ENCODE assay signal across 15 cellular contexts in the genomic region with DNA sequence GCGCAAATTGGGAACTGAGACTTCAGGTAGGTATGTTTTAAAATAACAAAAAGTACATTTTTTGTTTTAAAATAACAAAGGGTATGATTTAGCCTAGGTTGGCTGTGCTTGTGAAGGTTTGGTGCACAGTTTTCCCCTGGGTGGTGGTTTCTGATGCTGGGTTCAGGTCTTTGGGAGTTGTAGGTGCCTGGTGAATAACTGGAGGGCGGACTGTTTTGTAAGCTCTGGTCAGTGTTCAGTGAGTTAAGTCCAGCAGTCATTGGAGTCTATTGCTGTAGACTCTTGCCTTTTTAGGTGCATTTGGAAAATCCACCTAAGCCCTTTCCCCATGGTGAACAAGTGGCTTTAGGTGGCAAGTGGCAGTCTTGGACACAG. TPM values are rescaled to one million over a fixed set of nuclear protein-coding genes. Genes with fewer than 3 reads are reported as not detected.
A peak's percentile ranks its signal among the peaks of the same experiment; 100 is the strongest.
DNase-seq lines count a peak whose midpoint lies in the region; ATAC-seq, FAIRE-seq and TF ChIP-seq lines count a peak whose summit lies in the region.
"Had no signal": no experiment of that assay in that cellular context is flagged by ENCODE, and none has a peak within 500 bp of the region (broad histone marks: within the 10 kb centered on the region; RNA-seq: fewer than 3 reads in every experiment).

No MANE protein-coding gene starts in this region.

- no peak overlapping the region for H3K14ac ChIP-seq in H1 (ENCODE audit: insufficient read length)

- H2BK15ac ChIP-seq in H1 (ENCODE audit: low read length) = 0 out of 2 replicates have a peak overlapping the region, but pooled peaks have one; percentile 66
- H2BK15ac ChIP-seq in mesendoderm (replicated peaks; ENCODE audit: low read depth) = no peak overlapping the region

- no peak for TF ChIP-seq POLR2A in H1 (IDR thresholded peaks at IDR 0.05; ENCODE audit: control extremely low read depth in 1 of 2, low read depth in 2 of 2, low read length in 2 of 2)

- H3K56ac ChIP-seq in H1 (replicated peaks; ENCODE audit: insufficient read length, low read depth, low read length) (no peak overlapping the region), mesendoderm (ENCODE audit: low read length) (peak overlapping the region; percentile 22)

- H3K79me1 ChIP-seq in H1 (ENCODE audit: low read depth, low read length) (no peaks in the 10 kb centered on the region; the same call in 1 of the 2 replicates), mesendoderm (ENCODE audit: low read length) (peaks cover 19% of the 10 kb centered on the region)

- 0 out of 2 replicates have a peak overlapping the region, but pooled peaks have one; percentile 14 for H3K4me3 ChIP-seq in HUES64 (ENCODE audit: low read length)
- no peak overlapping the region for H3K4me3 ChIP-seq in H1 (ENCODE audit: extremely low read depth in 1 of 4, insufficient read depth in 2 of 4, low read depth in 3 of 4, low read length in 4 of 4)
- H3K4me3 ChIP-seq in mesendoderm (ENCODE audit: low read length) = no peak overlapping the region
- H3K4me3 ChIP-seq: BLaER1 treated with 17β-estradiol and CSF1 and Interleukin-3, amounts not matched to agents 10 nM and 100 nM had no signal

- peak overlapping the region; percentile 10 to 42; a peak in 3 of 4 replicates for H3K4me2 ChIP-seq in H1 (ENCODE audit: insufficient read depth in 1 of 2, low read depth in 2 of 2, low read length in 2 of 2)
- no peak overlapping the region for H3K4me2 ChIP-seq in mesendoderm (ENCODE audit: low read length)
- H3K4me2 ChIP-seq: BLaER1 treated with 17β-estradiol and CSF1 and Interleukin-3, amounts not matched to agents 10 nM and 100 nM had no signal

- CTCF ChIA-PET in H1 (lab: Charles Lee; ENCODE audit: partially characterized antibody) = interaction anchor here (0.7 to 2.6 kb wide), 5 partner anchors 10 to 214 kb away, joined by 3 to 8 read pairs (median 3); no protein-coding TSS in a partner anchor

- no peaks in the 10 kb centered on the region for H3K23me2 ChIP-seq in H1 (ENCODE audit: low read depth, low read length)

- H4K8ac ChIP-seq in H1 (ENCODE audit: extremely low read depth, insufficient read depth, low read length) = no peak overlapping the region
- H4K8ac ChIP-seq in mesendoderm (ENCODE audit: low read depth, low read length) = no peak overlapping the region

- H3K9ac ChIP-seq in HUES64 (ENCODE audit: low read depth, low read length) (no peak overlapping the region; the same call in 1 of the 2 replicates), H1 (replicated peaks in 1 of 4; ENCODE audit: extremely low read depth in 1 of 4, low read depth in 3 of 4, low read length in 3 of 4) (no peak overlapping the region), mesendoderm (ENCODE audit: low read length) (peak overlapping the region; percentile 19)
- H3K9ac ChIP-seq: BLaER1 treated with 17β-estradiol and CSF1 and Interleukin-3, amounts not matched to agents 10 nM and 100 nM had no signal

- no peaks in the 10 kb centered on the region for H3K9me3 ChIP-seq in HUES64 (ENCODE audit: insufficient read depth, low read depth, low read length)
- no peaks in the 10 kb centered on the region for H3K9me3 ChIP-seq in H1 (ENCODE audit: insufficient read depth in 2 of 2, low read depth in 1 of 2, low read length in 1 of 2)
- H3K9me3 ChIP-seq: BLaER1 treated with 17β-estradiol and CSF1 and Interleukin-3, amounts not matched to agents 10 nM and 100 nM had no signal

- H4K91ac ChIP-seq in H1 (replicated peaks; ENCODE audit: insufficient read length, low read length) = no peak overlapping the region

- DNase-seq in H1 (ENCODE audit: low read depth in 1 of 2, low spot score in 2 of 2) = no peak
- DNase-seq in mesendoderm = no peak
- no peak for DNase-seq in activated CD4-positive, CD25-positive, alpha-beta regulatory T cell (lab: John Stamatoyannopoulos, UW)
- DNase-seq: DMS 273 treated with DMSO at 0.1 percent for 48 hours, GOT3, MV-4-11, NCI-H1436, NCI-H2107, NCI-H345, PC-3 had no signal

- H2AK5ac ChIP-seq in H1 (ENCODE audit: low read depth, low read length) (peak overlapping the region; percentile 6; the same call in 1 of the 2 replicates), mesendoderm (ENCODE audit: low read length) (peak overlapping the region; percentile 90)

- TF ChIP-seq EP300 in H1 (IDR thresholded peaks at IDR 0.05; ENCODE audit: borderline replicate concordance in 1 of 2, low read depth in 2 of 2, low read length in 2 of 2) = no peak

- TF ChIP-seq CTCF in H1 (IDR thresholded peaks at IDR 0.05; ENCODE audit: control extremely low read depth in 1 of 3, insufficient read depth in 1 of 3, low read depth in 1 of 3, low read length in 3 of 3) = no peak

- H3K18ac ChIP-seq in H1 (ENCODE audit: extremely low read depth, low read length) = no peak overlapping the region; the same call in 1 of the 2 replicates
- H3K18ac ChIP-seq in mesendoderm (ENCODE audit: low read length) = no peak overlapping the region

- H3K36me3 ChIP-seq in HUES64 (ENCODE audit: insufficient read depth, low read length) (no peaks in the 10 kb centered on the region; the same call in 1 of the 2 replicates), H1 (ENCODE audit: control insufficient read depth in 2 of 4, insufficient read depth in 4 of 4, low read length in 3 of 4) (peaks cover 0 to 4% (median 2%) of the 10 kb centered on the region in 4 experiments; a peak in 2 of 8 replicates), mesendoderm (ENCODE audit: control insufficient read depth, insufficient read depth, low read length) (peaks cover 3% of the 10 kb centered on the region)

- WGBS in HUES64 = 58% methylated on average over 2 of the region's 2 CpGs
- WGBS in H1 (ENCODE audit: extremely low coverage in 1 of 2, insufficient coverage in 1 of 2, insufficient read length in 1 of 2, insufficient replicate concordance in 2 of 2, low coverage in 1 of 2, low lambda C conversion rate in 2 of 2, missing lambda C conversion rate in 1 of 2), 2 experiments = 62% methylated on average over 2 of the region's 2 CpGs; no CpG with 5 or more reads in 1 of the 2 experiments
- no CpG with 5 or more reads among the region's 2 CpGs for WGBS in mesendoderm (ENCODE audit: extremely low coverage, insufficient coverage, low lambda C conversion rate)

- H2BK5ac ChIP-seq in H1 (ENCODE audit: low read depth, low read length) = peak overlapping the region; percentile 90
- no peak overlapping the region for H2BK5ac ChIP-seq in mesendoderm (ENCODE audit: low read length)

- no peak for ATAC-seq in GM18861 (IDR thresholded peaks at IDR 0.05; ENCODE audit: unreplicated experiment)
- ATAC-seq in HG02610 (IDR thresholded peaks at IDR 0.05; ENCODE audit: unreplicated experiment) = no peak
- no peak for ATAC-seq in HG02571 (IDR thresholded peaks at IDR 0.05; ENCODE audit: unreplicated experiment)
- ATAC-seq: PC-3 had no signal

- H3K23ac ChIP-seq in H1 (ENCODE audit: insufficient read length) = no peak overlapping the region
- no peak overlapping the region for H3K23ac ChIP-seq in mesendoderm (ENCODE audit: low read length)

- no peak overlapping the region for H2BK20ac ChIP-seq in H1 (ENCODE audit: low read length)

- peaks cover 9 to 18% of the 10 kb centered on the region in 2 experiments for H4K20me1 ChIP-seq in H1 (replicated peaks in 1 of 2; ENCODE audit: control insufficient read depth in 1 of 2, insufficient read depth in 2 of 2, low read length in 2 of 2)

- TF ChIP-seq RAD21 in H1 (IDR thresholded peaks at IDR 0.05 in 1 of 2, conservative IDR thresholded peaks at IDR 0.05 in 1 of 2; ENCODE audit: low read depth in 2 of 2, low read length in 2 of 2) = no peak

- no peak for FAIRE-seq in H1 (lab: Jason Lieb, UNC)

- H3K4ac ChIP-seq in H1 (replicated peaks; ENCODE audit: insufficient read length, low read depth, low read length) (peak overlapping the region; percentile 24), mesendoderm (ENCODE audit: low read depth, low read length) (no peak overlapping the region)

- H3K79me2 ChIP-seq in H1 (ENCODE audit: control insufficient read depth in 1 of 2, insufficient read depth in 2 of 2, low read length in 2 of 2) (peaks cover 6 to 84% of the 10 kb centered on the region in 2 experiments; a peak in 3 of 4 replicates), mesendoderm (ENCODE audit: control insufficient read depth, insufficient read depth, low read length) (peaks cover 33% of the 10 kb centered on the region)

- POLR2A ChIA-PET in H1 (lab: Charles Lee; ENCODE audit: partially characterized antibody) = interaction anchor here (1.4 to 1.9 kb wide), 2 partner anchors 13 to 139 kb away, joined by 3 to 5 read pairs; a partner anchor contains a TSS

- peaks cover 62% of the 10 kb centered on the region for H3K4me1 ChIP-seq in HUES64 (ENCODE audit: insufficient read depth, low read length)
- H3K4me1 ChIP-seq in H1 (replicated peaks in 1 of 4; ENCODE audit: control insufficient read depth in 3 of 4, insufficient read depth in 4 of 4, low read length in 3 of 4) = peaks cover 18 to 42% (median 32%) of the 10 kb centered on the region in 4 experiments
- H3K4me1 ChIP-seq in mesendoderm (ENCODE audit: control insufficient read depth, low read depth, low read length) = peaks cover 18% of the 10 kb centered on the region

- H3K27ac ChIP-seq in HUES64 (ENCODE audit: low read depth, low read length) (no peak overlapping the region), H1 (ENCODE audit: low read depth, low read length) (0 out of 2 replicates have a peak overlapping the region, but pooled peaks have one; percentile 7), mesendoderm (ENCODE audit: low read depth, low read length) (no peak overlapping the region)
- H3K27ac ChIP-seq: BLaER1 treated with 17β-estradiol and CSF1 and Interleukin-3, amounts not matched to agents 10 nM and 100 nM had no signal

- H4K5ac ChIP-seq in H1 (ENCODE audit: insufficient read length, low read depth, low read length) (no peak overlapping the region), mesendoderm (ENCODE audit: low read length) (no peak overlapping the region)

- no peak overlapping the region for H2AFZ ChIP-seq in H1 (ENCODE audit: low read length)

- H2BK120ac ChIP-seq in H1 (replicated peaks; ENCODE audit: low read depth, low read length) (no peak overlapping the region), mesendoderm (ENCODE audit: low read depth, low read length) (no peak overlapping the region)

- peak overlapping the region; percentile 3; the same call in 1 of the 2 replicates for H2BK12ac ChIP-seq in H1 (ENCODE audit: low read depth, low read length)

- H3K27me3 ChIP-seq in HUES64 (ENCODE audit: insufficient read depth, low read length) (no peaks in the 10 kb centered on the region), H1 (replicated peaks in 1 of 4; ENCODE audit: control insufficient read depth in 3 of 4, extremely low read depth in 1 of 4, insufficient read depth in 3 of 4, low read length in 3 of 4) (no peaks in the 10 kb centered on the region), mesendoderm (ENCODE audit: insufficient read depth, low read length, poor library complexity) (no peaks in the 10 kb centered on the region)
- H3K27me3 ChIP-seq: BLaER1 treated with 17β-estradiol and CSF1 and Interleukin-3, amounts not matched to agents 10 nM and 100 nM had no signal

RNA-seq across cellular contexts. Expression of a gene that starts 43.9 kb away (rescaled TPM):
- 61.6 TPM for polyA plus RNA-seq in HUES64 (2013, experiment 1 of 2)
- 57.2 TPM for polyA plus RNA-seq in HUES64 (2013, experiment 2 of 2)
- total RNA-seq in H1 (2021; fragmentation: NEBNext Ultra II Directional; extraction: Animal tissue kit (Norgen Biotek cat#: 25700)) = 210 and 216 TPM in 2 replicates
- 48.4 and 54.7 TPM in 2 replicates for polyA plus RNA-seq in H1 (2011; rRNA removed)
- polyA plus RNA-seq in H1 (2011; cell fraction: cytosol; rRNA removed) = 85.7 TPM
- 309 TPM for polyA plus RNA-seq in H1 (2011; cell fraction: nucleus; rRNA removed)
- polyA plus RNA-seq in H1 (2012, experiment 1 of 2) = 92.2 to 129 TPM (median 115 TPM) in 4 replicates
- polyA plus RNA-seq in H1 (2012, experiment 2 of 2) = 5.2 TPM
- polyA plus RNA-seq in H1 (2013, experiment 1 of 2) = 122 TPM
- 118 TPM for polyA plus RNA-seq in H1 (2013, experiment 2 of 2)
- 477 and 553 TPM in 2 replicates for polyA minus RNA-seq in H1 (2011; rRNA and poly(A)+ RNA removed)
- 88.9 TPM for polyA minus RNA-seq in H1 (2011; cell fraction: cytosol; rRNA and poly(A)+ RNA removed)
- 219 TPM for polyA minus RNA-seq in H1 (2011; cell fraction: nucleus; rRNA and poly(A)+ RNA removed)
- polyA plus RNA-seq in mesendoderm (2013, experiment 1 of 2) = 92.3 TPM
- polyA plus RNA-seq in mesendoderm (2013, experiment 2 of 2) = 95.9 TPM
